2 cellular contexts compared by ENCODE assay signal in the genomic region with DNA sequence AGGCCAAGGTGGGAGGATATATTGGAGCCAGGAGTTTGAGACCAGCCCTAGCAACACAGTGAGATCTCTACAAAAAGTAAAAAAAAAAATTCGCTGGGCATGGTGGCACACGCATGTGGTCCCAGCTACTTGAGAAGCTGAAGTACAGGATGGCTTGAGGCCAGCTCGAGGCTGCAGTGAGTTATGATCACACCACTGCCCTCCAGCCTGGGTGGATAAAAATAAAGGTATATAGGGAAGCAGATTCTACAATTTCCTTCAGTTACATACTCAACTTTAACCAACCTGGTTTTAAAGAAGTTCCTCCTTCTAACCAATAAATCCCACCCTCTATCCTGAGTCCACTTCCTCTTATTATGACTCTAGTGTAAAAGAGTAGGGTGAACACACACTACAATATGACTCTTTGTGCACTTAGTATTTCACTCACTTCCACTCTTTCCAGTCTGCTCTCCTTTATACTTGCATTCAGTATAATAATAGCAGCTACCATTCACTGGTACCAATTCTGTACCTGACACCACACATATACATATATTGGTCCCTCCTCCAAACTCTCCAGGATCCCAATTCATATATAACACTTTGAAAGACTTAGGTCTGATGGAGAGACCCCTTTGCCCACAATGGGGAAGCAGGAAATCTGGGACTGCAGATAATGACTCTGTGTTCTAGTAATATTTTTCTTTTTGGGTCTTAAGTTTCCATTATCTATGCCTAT.
TF ChIP-seq lines count a peak whose summit lies in the region.

No MANE protein-coding gene starts in this region.

TF ChIP-seq in A549, 52 proteins besides CTCF, POLR2A, EP300 and RAD21:
- TF ChIP-seq ELK1 (IDR thresholded peaks at IDR 0.05; ENCODE audit: low read depth, low read length) (no peak), FOXS1 (CRISPR knock-in tag; IDR thresholded peaks at IDR 0.05) (no peak), CEBPB (IDR thresholded peaks at IDR 0.05) (no peak), ATOH8 (CRISPR knock-in tag; IDR thresholded peaks at IDR 0.05; ENCODE audit: low read depth) (no peak), HEYL (CRISPR knock-in tag; IDR thresholded peaks at IDR 0.05) (no peak), HES2 (IDR thresholded peaks at IDR 0.05) (no peak), RARB (CRISPR knock-in tag; IDR thresholded peaks at IDR 0.05) (no peak), GATA3 (IDR thresholded peaks at IDR 0.05; ENCODE audit: borderline replicate concordance) (no peak)

TF ChIP-seq in GM23338, 12 proteins besides CTCF, POLR2A, EP300 and RAD21:
- TF ChIP-seq ZNF331 (CRISPR knock-in tag; IDR thresholded peaks at IDR 0.05; ENCODE audit: low read depth) (no peak), JUNB (IDR thresholded peaks at IDR 0.05; ENCODE audit: unreplicated experiment) (no peak), STAT1 (IDR thresholded peaks at IDR 0.05; ENCODE audit: unreplicated experiment) (no peak), EZH2phosphoT487 (IDR thresholded peaks at IDR 0.05; ENCODE audit: unreplicated experiment) (no peak), ZNF114 (CRISPR knock-in tag; IDR thresholded peaks at IDR 0.05) (no peak), REST (IDR thresholded peaks at IDR 0.05; ENCODE audit: unreplicated experiment) (no peak), NANOG (IDR thresholded peaks at IDR 0.05; ENCODE audit: borderline replicate concordance) (no peak), CREB1 (CRISPR knock-in tag; IDR thresholded peaks at IDR 0.05; ENCODE audit: low read depth) (no peak), POLR2AphosphoS5 (IDR thresholded peaks at IDR 0.05; ENCODE audit: low read depth) (no peak), EZH2 (IDR thresholded peaks at IDR 0.05; ENCODE audit: low read depth, unreplicated experiment) (no peak)
- TF ChIP-seq, protein P1, sequence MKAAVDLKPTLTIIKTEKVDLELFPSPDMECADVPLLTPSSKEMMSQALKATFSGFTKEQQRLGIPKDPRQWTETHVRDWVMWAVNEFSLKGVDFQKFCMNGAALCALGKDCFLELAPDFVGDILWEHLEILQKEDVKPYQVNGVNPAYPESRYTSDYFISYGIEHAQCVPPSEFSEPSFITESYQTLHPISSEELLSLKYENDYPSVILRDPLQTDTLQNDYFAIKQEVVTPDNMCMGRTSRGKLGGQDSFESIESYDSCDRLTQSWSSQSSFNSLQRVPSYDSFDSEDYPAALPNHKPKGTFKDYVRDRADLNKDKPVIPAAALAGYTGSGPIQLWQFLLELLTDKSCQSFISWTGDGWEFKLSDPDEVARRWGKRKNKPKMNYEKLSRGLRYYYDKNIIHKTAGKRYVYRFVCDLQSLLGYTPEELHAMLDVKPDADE (IDR thresholded peaks at IDR 0.05), result no peak
- TF ChIP-seq, protein P2, sequence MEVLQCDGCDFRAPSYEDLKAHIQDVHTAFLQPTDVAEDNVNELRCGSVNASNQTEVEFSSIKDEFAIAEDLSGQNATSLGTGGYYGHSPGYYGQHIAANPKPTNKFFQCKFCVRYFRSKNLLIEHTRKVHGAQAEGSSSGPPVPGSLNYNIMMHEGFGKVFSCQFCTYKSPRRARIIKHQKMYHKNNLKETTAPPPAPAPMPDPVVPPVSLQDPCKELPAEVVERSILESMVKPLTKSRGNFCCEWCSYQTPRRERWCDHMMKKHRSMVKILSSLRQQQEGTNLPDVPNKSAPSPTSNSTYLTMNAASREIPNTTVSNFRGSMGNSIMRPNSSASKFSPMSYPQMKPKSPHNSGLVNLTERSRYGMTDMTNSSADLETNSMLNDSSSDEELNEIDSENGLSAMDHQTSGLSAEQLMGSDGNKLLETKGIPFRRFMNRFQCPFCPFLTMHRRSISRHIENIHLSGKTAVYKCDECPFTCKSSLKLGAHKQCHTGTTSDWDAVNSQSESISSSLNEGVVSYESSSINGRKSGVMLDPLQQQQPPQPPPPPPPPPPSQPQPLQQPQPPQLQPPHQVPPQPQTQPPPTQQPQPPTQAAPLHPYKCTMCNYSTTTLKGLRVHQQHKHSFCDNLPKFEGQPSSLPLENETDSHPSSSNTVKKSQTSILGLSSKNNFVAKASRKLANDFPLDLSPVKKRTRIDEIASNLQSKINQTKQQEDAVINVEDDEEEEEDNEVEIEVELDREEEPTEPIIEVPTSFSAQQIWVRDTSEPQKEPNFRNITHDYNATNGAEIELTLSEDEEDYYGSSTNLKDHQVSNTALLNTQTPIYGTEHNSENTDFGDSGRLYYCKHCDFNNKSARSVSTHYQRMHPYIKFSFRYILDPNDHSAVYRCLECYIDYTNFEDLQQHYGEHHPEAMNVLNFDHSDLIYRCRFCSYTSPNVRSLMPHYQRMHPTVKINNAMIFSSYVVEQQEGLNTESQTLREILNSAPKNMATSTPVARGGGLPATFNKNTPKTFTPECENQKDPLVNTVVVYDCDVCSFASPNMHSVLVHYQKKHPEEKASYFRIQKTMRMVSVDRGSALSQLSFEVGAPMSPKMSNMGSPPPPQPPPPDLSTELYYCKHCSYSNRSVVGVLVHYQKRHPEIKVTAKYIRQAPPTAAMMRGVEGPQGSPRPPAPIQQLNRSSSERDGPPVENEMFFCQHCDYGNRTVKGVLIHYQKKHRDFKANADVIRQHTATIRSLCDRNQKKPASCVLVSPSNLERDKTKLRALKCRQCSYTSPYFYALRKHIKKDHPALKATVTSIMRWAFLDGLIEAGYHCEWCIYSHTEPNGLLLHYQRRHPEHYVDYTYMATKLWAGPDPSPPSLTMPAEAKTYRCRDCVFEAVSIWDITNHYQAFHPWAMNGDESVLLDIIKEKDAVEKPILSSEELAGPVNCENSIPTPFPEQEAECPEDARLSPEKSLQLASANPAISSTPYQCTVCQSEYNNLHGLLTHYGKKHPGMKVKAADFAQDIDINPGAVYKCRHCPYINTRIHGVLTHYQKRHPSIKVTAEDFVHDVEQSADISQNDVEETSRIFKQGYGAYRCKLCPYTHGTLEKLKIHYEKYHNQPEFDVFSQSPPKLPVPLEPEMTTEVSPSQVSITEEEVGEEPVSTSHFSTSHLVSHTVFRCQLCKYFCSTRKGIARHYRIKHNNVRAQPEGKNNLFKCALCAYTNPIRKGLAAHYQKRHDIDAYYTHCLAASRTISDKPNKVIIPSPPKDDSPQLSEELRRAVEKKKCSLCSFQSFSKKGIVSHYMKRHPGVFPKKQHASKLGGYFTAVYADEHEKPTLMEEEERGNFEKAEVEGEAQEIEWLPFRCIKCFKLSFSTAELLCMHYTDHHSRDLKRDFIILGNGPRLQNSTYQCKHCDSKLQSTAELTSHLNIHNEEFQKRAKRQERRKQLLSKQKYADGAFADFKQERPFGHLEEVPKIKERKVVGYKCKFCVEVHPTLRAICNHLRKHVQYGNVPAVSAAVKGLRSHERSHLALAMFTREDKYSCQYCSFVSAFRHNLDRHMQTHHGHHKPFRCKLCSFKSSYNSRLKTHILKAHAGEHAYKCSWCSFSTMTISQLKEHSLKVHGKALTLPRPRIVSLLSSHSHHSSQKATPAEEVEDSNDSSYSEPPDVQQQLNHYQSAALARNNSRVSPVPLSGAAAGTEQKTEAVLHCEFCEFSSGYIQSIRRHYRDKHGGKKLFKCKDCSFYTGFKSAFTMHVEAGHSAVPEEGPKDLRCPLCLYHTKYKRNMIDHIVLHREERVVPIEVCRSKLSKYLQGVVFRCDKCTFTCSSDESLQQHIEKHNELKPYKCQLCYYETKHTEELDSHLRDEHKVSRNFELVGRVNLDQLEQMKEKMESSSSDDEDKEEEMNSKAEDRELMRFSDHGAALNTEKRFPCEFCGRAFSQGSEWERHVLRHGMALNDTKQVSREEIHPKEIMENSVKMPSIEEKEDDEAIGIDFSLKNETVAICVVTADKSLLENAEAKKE (CRISPR knock-in tag; IDR thresholded peaks at IDR 0.05), result no peak
